ENCODE assay signal across 8 cellular contexts in genomic region chr3:49132437-49133225, GRCh38. TPM values are rescaled to one million over a fixed set of nuclear protein-coding genes. Genes with fewer than 3 reads are reported as not detected.
DNase-seq lines count a peak whose midpoint lies in the region; ATAC-seq and TF ChIP-seq lines count a peak whose summit lies in the region.

TSS of gene LAMB2 (minus strand) at chr3:49133050. CDS start at chr3:49132867, 183 bp downstream.

- peaks cover 18% of the 10 kb centered on the region for H3K4me1 ChIP-seq in psoas muscle

- H3K36me3 ChIP-seq in brain microvascular endothelial cell (replicated peaks) (peaks cover 33% of the 10 kb centered on the region), psoas muscle (ENCODE audit: insufficient read depth in 1 of 2, low read depth in 1 of 2) (peaks cover 0 to 37% of the 10 kb centered on the region in 2 donors)

- DNase-seq in NCI-H1105 treated with DMSO at 0.1 percent for 48 hours (lab: John Stamatoyannopoulos, UW): peak; percentile 8
- DNase-seq in brain microvascular endothelial cell: peak; percentile 67
- peak; percentile 51 for DNase-seq in iPS DF 4.7 (ENCODE audit: extremely low read depth, low spot score)
- DNase-seq in psoas muscle: peak; percentile 81 to 83
- DNase-seq in stimulated activated CD4-positive, alpha-beta T cell treated with anti-CD3 and anti-CD28 coated beads, Interleukin-4, amount 100 ng/mL, for 1 hour: no peak

- in situ Hi-C loops in brain microvascular endothelial cell (cut with HindIII; ENCODE audit: low pct_ligation_motif_present, low sequenced_read_pairs): no loop called here

- H3K4me3 ChIP-seq in brain microvascular endothelial cell (ENCODE audit: low read depth, low read length) (peak within 1 kb of the TSS; percentile 84), psoas muscle (peak within 1 kb of the TSS; percentile 89)

- H3K27me3 ChIP-seq in brain microvascular endothelial cell (replicated peaks) (no peaks in the 10 kb centered on the region), psoas muscle (ENCODE audit: insufficient read depth in 3 of 3, low read length in 2 of 3) (no peaks in the 10 kb centered on the region)

- TF ChIP-seq CTCF in C4-2B (conservative IDR thresholded peaks at IDR 0.05) (no peak; the same call in 1 of the 2 replicates), brain microvascular endothelial cell (IDR thresholded peaks at IDR 0.05; ENCODE audit: low read depth, low read length, missing control alignments) (peak; percentile 51), psoas muscle (IDR thresholded peaks at IDR 0.05) (no peak)

- 2 to 5% (median 4%) methylated on average over 24 to 28 of the region's 28 CpGs for WGBS in psoas muscle, 3 donors

- H3K27ac ChIP-seq in C4-2B (peak within 1 kb of the TSS; percentile 53), brain microvascular endothelial cell (peak within 1 kb of the TSS; percentile 72), psoas muscle (peak within 1 kb of the TSS; percentile 76)

- no peaks in the 10 kb centered on the region for H3K9me3 ChIP-seq in psoas muscle

- intact Hi-C loops in psoas muscle (cut with DNase I): no loop called here

- ATAC-seq in psoas muscle (peak; percentile 81 to 90 (median 83)), HG03571 (IDR thresholded peaks at IDR 0.05; ENCODE audit: unreplicated experiment) (no peak), GM21576 (IDR thresholded peaks at IDR 0.05; ENCODE audit: unreplicated experiment) (no peak)

RNA-seq across cellular contexts. Expression of gene LAMB2, which starts in this region (rescaled TPM):
- total RNA-seq in psoas muscle: 100 to 1,000 TPM; 133 to 220 (median 141) TPM
- 100 to 1,000 TPM in 1 of 3 donors, 10 to 100 TPM in 2; 81.6 to 123 (median 95.3) TPM for polyA plus RNA-seq in psoas muscle

Comparison
In these comparisons a context has a peak if more than half of its experiments do, and no peak if none do; other contexts are left out.
1. ATAC-seq: peak in psoas muscle (4 of 4); none in HG03571 (single experiment) and GM21576 (single experiment).
2. Peak in every context shown above with its lines, with median percentiles within 50 percentile points of each other: H3K27ac ChIP-seq.